Comparison of ENCODE assay signal across 3 cellular contexts in genomic region chr4:49262786-49263185, GRCh38.
A peak's percentile ranks its signal among the peaks of the same experiment; 100 is the strongest.
TF ChIP-seq lines count a peak whose summit lies in the region.

No MANE protein-coding gene starts in this region.

TF ChIP-seq in A549, 52 proteins besides CTCF, POLR2A, EP300 and RAD21:
- TF ChIP-seq REST (IDR thresholded peaks at IDR 0.05), result peak; percentile 27; the same call in 1 of the 2 replicates

TF ChIP-seq in HEK293, 187 proteins besides CTCF, POLR2A, EP300 and RAD21:
- peak; percentile 66; the same call in 1 of the 2 replicates for TF ChIP-seq REST (tag by site-specific recombination; IDR thresholded peaks at IDR 0.05)

TF ChIP-seq in SK-N-SH, 30 proteins besides CTCF, POLR2A, EP300 and RAD21:
- TF ChIP-seq REST (IDR thresholded peaks at IDR 0.05; ENCODE audit: low read depth, low read length), result peak; percentile 41; the same call in 1 of the 2 replicates
